9 cellular contexts compared by ENCODE assay signal in genomic region chr3:146503459-146504202, GRCh38.
DNase-seq lines count a peak whose midpoint lies in the region; ATAC-seq and TF ChIP-seq lines count a peak whose summit lies in the region.
"Had no signal": no experiment of that assay in that cellular context is flagged by ENCODE, and none has a peak within 500 bp of the region (broad histone marks: within the 10 kb centered on the region; RNA-seq: fewer than 3 reads in every experiment).

No MANE protein-coding gene starts in this region.

- no peak overlapping the region for H3K4me3 ChIP-seq in NB4 (ENCODE audit: low read depth, low read length)
- no peak overlapping the region for H3K4me3 ChIP-seq in choroid plexus epithelial cell (ENCODE audit: low read depth, low read length)
- H3K4me3 ChIP-seq in skeletal muscle cell (ENCODE audit: low read depth, low read length): no peak overlapping the region
- H3K4me3 ChIP-seq: cardiac muscle cell had no signal

- no peak for TF ChIP-seq POLR2A in NB4 (IDR thresholded peaks at IDR 0.05; ENCODE audit: extremely low read depth, insufficient read length)

- peak; percentile 48 to 74 for ATAC-seq in activated CD4-positive, CD25-positive, alpha-beta regulatory T cell treated with anti-CD3 and anti-CD28 coated beads, Interleukin-2, amount 50 U/mL, for 24 hours
- peak; percentile 99 for ATAC-seq in HG02642 (IDR thresholded peaks at IDR 0.05; ENCODE audit: poor library complexity, unreplicated experiment)

- TF ChIP-seq CTCF in NB4 (IDR thresholded peaks at IDR 0.05; ENCODE audit: low read depth, low read length) (no peak), choroid plexus epithelial cell (conservative IDR thresholded peaks at IDR 0.05; ENCODE audit: low read depth, low read length) (peak; percentile 28)

- no peak for DNase-seq in activated CD4-positive, CD25-positive, alpha-beta regulatory T cell treated with anti-CD3 and anti-CD28 coated beads, Interleukin-2, amount 50 U/mL, for 72 hours
- peak; percentile 2 for DNase-seq in NB4 (ENCODE audit: low read depth)
- peak; percentile 98 for DNase-seq in choroid plexus epithelial cell (ENCODE audit: low read depth)
- peak; percentile 95 for DNase-seq in skeletal muscle cell (ENCODE audit: low read depth)
- DNase-seq in iPS-NIHi7 (ENCODE audit: extremely low spot score): no peak
- no peak for DNase-seq in DMS79 (lab: John Stamatoyannopoulos, UW)

Comparison
In these comparisons a context has a peak if more than half of its experiments do, and no peak if none do; other contexts are left out.
1. DNase-seq: peak in NB4 (single experiment), choroid plexus epithelial cell (single experiment) and skeletal muscle cell (single experiment); none in activated CD4-positive, CD25-positive, alpha-beta regulatory T cell treated with anti-CD3 and anti-CD28 coated beads, Interleukin-2, amount 50 U/mL, for 72 hours (single experiment), iPS-NIHi7 (single experiment) and DMS79 (single experiment).